20 cellular contexts compared by ENCODE assay signal in the genomic region with DNA sequence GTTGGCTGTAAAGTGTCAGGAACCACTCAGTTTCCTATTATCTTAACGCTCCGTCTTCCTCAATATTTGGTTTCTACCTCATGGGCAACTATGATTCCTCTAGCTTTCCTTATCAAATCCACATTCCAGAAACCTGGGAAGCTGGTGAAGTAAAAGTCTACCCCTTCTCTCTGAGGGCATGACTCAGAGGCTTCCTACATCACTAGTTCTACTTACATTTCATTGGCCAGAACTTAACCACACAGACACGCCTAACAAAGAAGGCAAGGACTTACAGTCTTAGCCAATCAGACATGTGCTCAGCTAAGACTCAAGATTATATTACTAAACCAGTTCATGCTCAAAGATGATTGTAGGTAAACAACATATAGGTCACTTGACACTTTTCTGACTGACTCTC. TPM values are rescaled to one million over a fixed set of nuclear protein-coding genes. Genes with fewer than 3 reads are reported as not detected.
"Had no signal": no experiment of that assay in that cellular context is flagged by ENCODE, and none has a peak within 500 bp of the region (broad histone marks: within the 10 kb centered on the region; RNA-seq: fewer than 3 reads in every experiment).

No MANE protein-coding gene starts in this region.

- ATAC-seq: effector memory CD8-positive, alpha-beta T cell; esophagus mucosa; left cardiac atrium; right lobe of liver; upper lobe of right lung had no signal

- H3K4me1 ChIP-seq: right lobe of liver, thyroid gland, upper lobe of right lung had no signal

- H3K27me3 ChIP-seq: dorsolateral prefrontal cortex, neutrophil, right lobe of liver, thyroid gland, upper lobe of right lung had no signal

- H3K36me3 ChIP-seq: neutrophil, right lobe of liver, thyroid gland, upper lobe of right lung had no signal

- H3K27ac ChIP-seq: dorsolateral prefrontal cortex, neutrophil, right lobe of liver, skin epidermis, thyroid gland, upper lobe of right lung had no signal

- DNase-seq: activated CD4-positive, alpha-beta T cell treated with anti-CD3 and anti-CD28 coated beads for 1 hour; activated gamma-delta T cell treated with Interleukin-2 at 50 U/mL for 16 hours; activated T-cell treated with anti-CD3 and anti-CD28 coated beads, Interleukin-2, amount 50 U/mL, for 1 hour; aorta; caudate nucleus; dorsolateral prefrontal cortex; effector memory CD8-positive, alpha-beta T cell; hypothalamus; left cardiac atrium; right lobe of liver; stimulated activated CD4-positive, alpha-beta T cell treated with anti-CD3 and anti-CD28 coated beads, Interleukin-1b, Interleukin-23, amount 100 ng/mL, for 48 hours; substantia nigra; thyroid gland; upper lobe of right lung had no signal

- H3K4me3 ChIP-seq: dorsolateral prefrontal cortex, right lobe of liver, skin epidermis, thyroid gland, upper lobe of right lung had no signal

- H3K9me3 ChIP-seq: neutrophil, right lobe of liver, thyroid gland, upper lobe of right lung had no signal

RNA-seq across cellular contexts. Expression of a gene that starts 30.4 kb away (rescaled TPM):
- total RNA-seq: aorta, dorsolateral prefrontal cortex, endothelial cell of umbilical vein, esophagus mucosa, frontal cortex, left cardiac atrium, liver, right lobe of liver, thyroid gland, upper lobe of right lung had no signal
- polyA plus RNA-seq: aorta, endothelial cell of umbilical vein, liver had no signal
